In the genomic region with DNA sequence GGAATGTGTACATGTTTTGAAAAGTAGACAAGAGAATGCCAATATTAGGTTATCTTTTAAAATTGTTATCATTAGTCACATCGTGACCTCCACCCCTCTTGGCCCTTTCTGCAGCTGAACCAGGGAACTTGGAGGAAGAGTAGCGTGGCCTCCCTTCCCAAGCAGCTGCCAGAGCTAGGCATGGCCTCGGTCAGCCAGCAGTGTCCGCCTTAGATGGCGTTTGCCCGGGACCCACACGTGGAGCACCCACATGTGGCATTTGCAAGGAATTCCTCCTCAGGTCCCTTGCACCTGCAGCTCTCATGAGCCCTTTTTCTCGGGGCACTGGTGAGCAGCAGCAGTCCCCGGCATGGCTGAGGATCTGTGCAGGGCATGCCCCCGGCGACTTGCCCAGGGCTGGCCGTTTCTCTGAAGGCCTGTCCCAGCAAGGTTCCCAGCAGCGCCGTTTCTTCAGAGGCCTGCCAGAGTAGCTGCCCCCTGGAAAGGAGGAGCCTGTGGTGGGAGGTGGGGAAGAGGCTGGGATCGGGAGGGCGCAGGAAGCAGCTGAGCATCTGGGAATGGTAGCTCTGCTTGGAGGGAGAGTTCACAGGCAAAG, we compare ENCODE assay signal across 17 cellular contexts. TPM values are rescaled to one million over a fixed set of nuclear protein-coding genes. Genes with fewer than 3 reads are reported as not detected.
DNase-seq lines count a peak whose midpoint lies in the region; ATAC-seq and TF ChIP-seq lines count a peak whose summit lies in the region.
"Had no signal": no experiment of that assay in that cellular context is flagged by ENCODE, and none has a peak within 500 bp of the region (broad histone marks: within the 10 kb centered on the region; RNA-seq: fewer than 3 reads in every experiment).

No MANE protein-coding gene starts in this region.

- in situ Hi-C loops in GM13977 (cut with MboI; ENCODE audit: low pct_unique_long_range_greater_than_20kb, low sequenced_read_pairs, unreplicated experiment): no loop called here

- H3K4ac ChIP-seq in trophoblast cell (ENCODE audit: low read depth, low read length): no peak overlapping the region

- H3K9me3 ChIP-seq in trophoblast cell (ENCODE audit: insufficient read depth, low read depth, low read length): peaks cover under 1% of the 10 kb centered on the region
- H3K9me3 ChIP-seq: BLaER1 treated with 17β-estradiol and CSF1 and Interleukin-3, amounts not matched to agents 10 nM and 100 nM had no signal

- no peak overlapping the region for H4K12ac ChIP-seq in trophoblast cell (ENCODE audit: low read depth, low read length)

- H3K36me3 Mint-ChIP-seq in T-helper 1 cell treated with Interleukin-12 subunit alpha and Interleukin-12 subunit beta and Interleukin-4 antibody, amounts not matched to agents 30 μg/mL and 1 μg/mL, for 36 hours (ENCODE audit: low read depth): peaks cover 7% of the 10 kb centered on the region

- no peak overlapping the region for H3K9ac ChIP-seq in trophoblast cell (ENCODE audit: low read length)

- DNase-seq in T-helper 1 cell (no peak), left lobe of liver (ENCODE audit: low spot score) (peak; percentile 41), trophoblast cell (no peak), NCI-H1436 treated with DMSO at 0.1 percent for 48 hours (lab: John Stamatoyannopoulos, UW) (no peak), H7 (no peak), HPDE6-E6E7 (ENCODE audit: extremely low spot score) (no peak), GM13977 (ENCODE audit: low spot score) (no peak)
- DNase-seq: DMS 273 treated with DMSO at 0.1 percent for 48 hours, KBM-7, NCI-H1048, NCI-H2227 treated with DMSO at 0.1 percent for 48 hours, NCI-H526, PC-3 had no signal

- peaks cover 17% of the 10 kb centered on the region for H3K4me1 Mint-ChIP-seq in T-helper 1 cell treated with Interleukin-12 subunit alpha and Interleukin-12 subunit beta and Interleukin-4 antibody, amounts not matched to agents 30 μg/mL and 1 μg/mL, for 36 hours (ENCODE audit: low read depth)

- peaks cover 33 to 42% of the 10 kb centered on the region in 2 experiments for H3K4me1 ChIP-seq in trophoblast cell (ENCODE audit: control insufficient read depth in 1 of 2, insufficient read depth in 2 of 2, low read length in 2 of 2)

- peaks cover 7% of the 10 kb centered on the region for H3K79me1 ChIP-seq in trophoblast cell (ENCODE audit: low read length)

- WGBS in trophoblast cell (ENCODE audit: extremely low coverage, insufficient coverage, insufficient read length): no CpG with 5 or more reads among the region's 16 CpGs

- H3K14ac ChIP-seq in trophoblast cell (ENCODE audit: low read length): no peak overlapping the region

- H2AFZ ChIP-seq in trophoblast cell (ENCODE audit: insufficient read depth, low read length, poor library complexity): no peak overlapping the region

- no peak overlapping the region for H4K91ac ChIP-seq in trophoblast cell (ENCODE audit: low read depth, low read length)

- TF ChIP-seq CTCF in GM13977 (IDR thresholded peaks at IDR 0.05; ENCODE audit: extremely low read depth, insufficient read depth, missing control alignments): no peak

- ATAC-seq in left lobe of liver: no peak
- ATAC-seq: PC-3 had no signal

- no peak overlapping the region for H3K4me3 Mint-ChIP-seq in T-helper 1 cell treated with Interleukin-12 subunit alpha and Interleukin-12 subunit beta and Interleukin-4 antibody, amounts not matched to agents 30 μg/mL and 1 μg/mL, for 36 hours

- H3K27me3 Mint-ChIP-seq in T-helper 1 cell treated with Interleukin-12 subunit alpha and Interleukin-12 subunit beta and Interleukin-4 antibody, amounts not matched to agents 30 μg/mL and 1 μg/mL, for 36 hours (ENCODE audit: low read depth): peaks cover 4% of the 10 kb centered on the region

- peaks cover 10% of the 10 kb centered on the region for H3K79me2 ChIP-seq in trophoblast cell (ENCODE audit: control insufficient read depth, insufficient read depth, low read length, poor library complexity)

- no peak overlapping the region for H2BK5ac ChIP-seq in trophoblast cell (ENCODE audit: low read depth, low read length, poor library complexity)

- H3K4me3 ChIP-seq in trophoblast cell (ENCODE audit: low read depth, low read length) (no peak overlapping the region), H7 (ENCODE audit: insufficient read depth, low read depth, low read length) (no peak overlapping the region)
- H3K4me3 ChIP-seq: BLaER1 treated with 17β-estradiol and CSF1 and Interleukin-3, amounts not matched to agents 10 nM and 100 nM; SK-N-MC had no signal

- H3K9me3 Mint-ChIP-seq in T-helper 1 cell treated with Interleukin-12 subunit alpha and Interleukin-12 subunit beta and Interleukin-4 antibody, amounts not matched to agents 30 μg/mL and 1 μg/mL, for 36 hours: no peaks in the 10 kb centered on the region

- H3K27ac Mint-ChIP-seq in T-helper 1 cell treated with Interleukin-12 subunit alpha and Interleukin-12 subunit beta and Interleukin-4 antibody, amounts not matched to agents 30 μg/mL and 1 μg/mL, for 36 hours: peak overlapping the region; percentile 39

- no peak overlapping the region for H2BK120ac ChIP-seq in trophoblast cell (ENCODE audit: insufficient read depth, low read length, poor library complexity)

- peak overlapping the region; percentile 47 for H3K18ac ChIP-seq in trophoblast cell (ENCODE audit: low read length)

- H3K36me3 ChIP-seq in trophoblast cell (ENCODE audit: control insufficient read depth in 1 of 2, insufficient read depth in 2 of 2, low read length in 2 of 2) (peaks cover 45 to 55% of the 10 kb centered on the region in 2 experiments), H7 (replicated peaks; ENCODE audit: control insufficient read depth, insufficient read depth, low read length) (peaks cover 34% of the 10 kb centered on the region)

- no peak overlapping the region for H2BK12ac ChIP-seq in trophoblast cell (ENCODE audit: low read length)

- no peak overlapping the region for H4K8ac ChIP-seq in trophoblast cell (ENCODE audit: low read depth, low read length)

- H2AK5ac ChIP-seq in trophoblast cell (ENCODE audit: low read length): no peak overlapping the region

- no peak overlapping the region for H3K4me2 ChIP-seq in trophoblast cell (ENCODE audit: low read length)

- H3K27ac ChIP-seq in trophoblast cell (ENCODE audit: low read depth, low read length): no peak overlapping the region
- H3K27ac ChIP-seq: 22Rv1, SK-N-MC had no signal

- no peak overlapping the region for H3K23ac ChIP-seq in trophoblast cell (ENCODE audit: low read length)

- H3K27me3 ChIP-seq in trophoblast cell (ENCODE audit: insufficient read depth, low read length) (no peaks in the 10 kb centered on the region), H7 (ENCODE audit: control insufficient read depth, insufficient read depth, low read length) (no peaks in the 10 kb centered on the region)
- H3K27me3 ChIP-seq: BLaER1 treated with 17β-estradiol and CSF1 and Interleukin-3, amounts not matched to agents 10 nM and 100 nM had no signal

RNA-seq across cellular contexts. Expression of a gene that starts 10.8 kb away (rescaled TPM):
- total RNA-seq in left lobe of liver: 12.8 TPM
- polyA plus RNA-seq in trophoblast cell (2013): 39.5 and 42.3 TPM in 2 replicates
- 30.2 and 37.9 TPM in 2 replicates for total RNA-seq in H7 (2014; rRNA removed; shearing (Covaris generic))
